9 cellular contexts compared by ENCODE assay signal in genomic region chrX:121894756-121895155, GRCh38.
"Had no signal": no experiment of that assay in that cellular context is flagged by ENCODE, and none has a peak within 500 bp of the region (broad histone marks: within the 10 kb centered on the region; RNA-seq: fewer than 3 reads in every experiment).

No MANE protein-coding gene starts in this region.

- ATAC-seq: HCT116 had no signal

- H3K4me1 ChIP-seq: HAP-1 had no signal

- H3K4me3 ChIP-seq: GM23248, HAP-1 had no signal

- H3K9ac ChIP-seq: GM23248 had no signal

- H3K27ac ChIP-seq: GM23248, HL-60 had no signal

- H2AFZ ChIP-seq: GM23248 had no signal

- H3K36me3 ChIP-seq: HAP-1 had no signal

- H3K9me3 ChIP-seq: HAP-1 had no signal

- DNase-seq: GM23248, GOT3, H7, HFFc6, Kasumi-1, KG1 had no signal
